Comparison of ENCODE assay signal across 1 cellular context in the genomic region with DNA sequence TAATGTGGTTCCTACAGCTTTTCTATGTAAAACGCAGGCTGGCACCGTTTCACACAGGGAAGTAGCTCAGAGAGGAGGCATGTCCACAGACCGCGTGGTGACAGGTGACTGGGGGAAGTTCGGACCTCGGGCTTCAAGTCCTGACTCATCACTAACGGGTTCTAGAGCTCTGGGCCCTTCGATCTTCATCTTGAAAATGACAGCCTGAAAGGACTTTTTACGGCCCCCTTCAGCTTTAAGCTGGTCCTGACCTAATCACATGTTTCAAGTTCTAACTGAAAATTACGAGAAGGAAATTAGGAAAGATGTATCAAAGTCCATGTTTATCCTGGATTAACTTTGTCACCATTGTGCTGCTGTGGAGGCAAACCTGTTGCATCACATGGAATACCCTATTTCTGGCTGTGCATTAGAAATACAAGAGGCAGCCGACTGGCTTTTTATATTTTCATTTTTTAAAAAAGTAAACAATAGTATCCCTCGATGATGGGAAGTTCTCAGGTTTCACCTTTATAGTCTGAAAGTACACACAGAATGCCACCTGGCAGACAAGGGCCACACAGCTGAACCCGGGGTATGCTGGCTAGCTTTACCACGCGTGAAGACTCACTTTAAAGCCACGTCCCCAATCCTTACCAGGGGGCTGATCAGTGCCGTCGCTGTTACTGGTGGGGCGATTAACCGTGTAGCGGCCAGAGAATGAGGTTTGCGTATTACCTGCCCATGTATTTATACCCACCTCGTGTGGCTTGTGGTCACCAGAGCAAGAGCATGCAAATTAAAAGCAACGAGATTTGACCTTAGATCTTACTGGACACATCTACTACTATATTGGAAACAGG.
TF ChIP-seq lines count a peak whose summit lies in the region.

No MANE protein-coding gene starts in this region.

TF ChIP-seq in HepG2, 621 proteins besides CTCF, POLR2A, EP300 and RAD21 (continued from another document and continues in another):
- peak; percentile 83 for TF ChIP-seq SALL1 (CRISPR knock-in tag; IDR thresholded peaks at IDR 0.05)
- TF ChIP-seq TBP (CRISPR knock-in tag; IDR thresholded peaks at IDR 0.05) = no peak
- peak; percentile 93 for TF ChIP-seq ZNF503 (CRISPR knock-in tag; IDR thresholded peaks at IDR 0.05)
- TF ChIP-seq ZNF432 (CRISPR knock-in tag; IDR thresholded peaks at IDR 0.05; ENCODE audit: borderline replicate concordance) = no peak
- TF ChIP-seq TFAP4 (IDR thresholded peaks at IDR 0.05; ENCODE audit: borderline replicate concordance, low read depth) = peak; percentile 85; the same call in 1 of the 2 replicates
- TF ChIP-seq ZNF232 (CRISPR knock-in tag; IDR thresholded peaks at IDR 0.05; ENCODE audit: borderline replicate concordance) = peak; percentile 60; the same call in 1 of the 2 replicates
- no peak for TF ChIP-seq ARNT (IDR thresholded peaks at IDR 0.05)
- 0 out of 2 replicates have a peak, but pooled peaks have one; percentile 75 for TF ChIP-seq LBX2 (CRISPR knock-in tag; IDR thresholded peaks at IDR 0.05; ENCODE audit: borderline replicate concordance)
- TF ChIP-seq U2AF1 (optimal IDR thresholded peaks at IDR 0.05; ENCODE audit: low read depth, low read length) = no peak
- TF ChIP-seq SIX1 (CRISPR knock-in tag; IDR thresholded peaks at IDR 0.05; ENCODE audit: borderline replicate concordance) = peak; percentile 88
- TF ChIP-seq ZNF33A (CRISPR knock-in tag; IDR thresholded peaks at IDR 0.05; ENCODE audit: borderline replicate concordance) = peak; percentile 43; the same call in 1 of the 2 replicates
- TF ChIP-seq ZNF292 (CRISPR knock-in tag; IDR thresholded peaks at IDR 0.05; ENCODE audit: borderline replicate concordance, low read depth) = no peak; the same call in 1 of the 2 replicates
- no peak for TF ChIP-seq MTERF4 (CRISPR knock-in tag; IDR thresholded peaks at IDR 0.05)
- peak; percentile 99 for TF ChIP-seq TGIF2 (CRISPR knock-in tag; IDR thresholded peaks at IDR 0.05)
- TF ChIP-seq HES4 (CRISPR knock-in tag; IDR thresholded peaks at IDR 0.05; ENCODE audit: borderline replicate concordance) = no peak
- TF ChIP-seq, protein P1, sequence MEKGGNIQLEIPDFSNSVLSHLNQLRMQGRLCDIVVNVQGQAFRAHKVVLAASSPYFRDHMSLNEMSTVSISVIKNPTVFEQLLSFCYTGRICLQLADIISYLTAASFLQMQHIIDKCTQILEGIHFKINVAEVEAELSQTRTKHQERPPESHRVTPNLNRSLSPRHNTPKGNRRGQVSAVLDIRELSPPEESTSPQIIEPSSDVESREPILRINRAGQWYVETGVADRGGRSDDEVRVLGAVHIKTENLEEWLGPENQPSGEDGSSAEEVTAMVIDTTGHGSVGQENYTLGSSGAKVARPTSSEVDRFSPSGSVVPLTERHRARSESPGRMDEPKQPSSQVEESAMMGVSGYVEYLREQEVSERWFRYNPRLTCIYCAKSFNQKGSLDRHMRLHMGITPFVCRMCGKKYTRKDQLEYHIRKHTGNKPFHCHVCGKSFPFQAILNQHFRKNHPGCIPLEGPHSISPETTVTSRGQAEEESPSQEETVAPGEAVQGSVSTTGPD (CRISPR knock-in tag; IDR thresholded peaks at IDR 0.05) = peak; percentile 11; the same call in 1 of the 2 replicates
- TF ChIP-seq ZNF331 (CRISPR knock-in tag; IDR thresholded peaks at IDR 0.05) = peak; percentile 85; the same call in 1 of the 2 replicates
- TF ChIP-seq HOXA3 (CRISPR knock-in tag; IDR thresholded peaks at IDR 0.05) = peak; percentile 68
- no peak for TF ChIP-seq ZNF180 (CRISPR knock-in tag; IDR thresholded peaks at IDR 0.05; ENCODE audit: borderline replicate concordance, low read depth)
- TF ChIP-seq MXD4 (CRISPR knock-in tag; IDR thresholded peaks at IDR 0.05) = peak; percentile 80
- TF ChIP-seq PTBP1 (IDR thresholded peaks at IDR 0.05; ENCODE audit: low read depth, low read length, poor library complexity, severe bottlenecking) = no peak
- TF ChIP-seq ZNF720 (CRISPR knock-in tag; IDR thresholded peaks at IDR 0.05) = no peak
- no peak for TF ChIP-seq ZNF512B (CRISPR knock-in tag; IDR thresholded peaks at IDR 0.05; ENCODE audit: borderline replicate concordance)
- no peak for TF ChIP-seq MZF1 (CRISPR knock-in tag; IDR thresholded peaks at IDR 0.05; ENCODE audit: borderline replicate concordance)
- TF ChIP-seq HMG20A (CRISPR knock-in tag; IDR thresholded peaks at IDR 0.05; ENCODE audit: borderline replicate concordance) = peak; percentile 95
- no peak for TF ChIP-seq ZSCAN30 (CRISPR knock-in tag; IDR thresholded peaks at IDR 0.05)
- peak; percentile 97 for TF ChIP-seq SMAD3 (CRISPR knock-in tag; IDR thresholded peaks at IDR 0.05)
- no peak for TF ChIP-seq THAP7 (CRISPR knock-in tag; IDR thresholded peaks at IDR 0.05)
- TF ChIP-seq ZNF10 (CRISPR knock-in tag; IDR thresholded peaks at IDR 0.05; ENCODE audit: borderline replicate concordance, low read depth) = no peak
- no peak for TF ChIP-seq ZNF782 (CRISPR knock-in tag; IDR thresholded peaks at IDR 0.05; ENCODE audit: borderline replicate concordance)
- TF ChIP-seq ZSCAN9 (CRISPR knock-in tag; IDR thresholded peaks at IDR 0.05; ENCODE audit: borderline replicate concordance) = peak; percentile 84
- TF ChIP-seq, protein P2, sequence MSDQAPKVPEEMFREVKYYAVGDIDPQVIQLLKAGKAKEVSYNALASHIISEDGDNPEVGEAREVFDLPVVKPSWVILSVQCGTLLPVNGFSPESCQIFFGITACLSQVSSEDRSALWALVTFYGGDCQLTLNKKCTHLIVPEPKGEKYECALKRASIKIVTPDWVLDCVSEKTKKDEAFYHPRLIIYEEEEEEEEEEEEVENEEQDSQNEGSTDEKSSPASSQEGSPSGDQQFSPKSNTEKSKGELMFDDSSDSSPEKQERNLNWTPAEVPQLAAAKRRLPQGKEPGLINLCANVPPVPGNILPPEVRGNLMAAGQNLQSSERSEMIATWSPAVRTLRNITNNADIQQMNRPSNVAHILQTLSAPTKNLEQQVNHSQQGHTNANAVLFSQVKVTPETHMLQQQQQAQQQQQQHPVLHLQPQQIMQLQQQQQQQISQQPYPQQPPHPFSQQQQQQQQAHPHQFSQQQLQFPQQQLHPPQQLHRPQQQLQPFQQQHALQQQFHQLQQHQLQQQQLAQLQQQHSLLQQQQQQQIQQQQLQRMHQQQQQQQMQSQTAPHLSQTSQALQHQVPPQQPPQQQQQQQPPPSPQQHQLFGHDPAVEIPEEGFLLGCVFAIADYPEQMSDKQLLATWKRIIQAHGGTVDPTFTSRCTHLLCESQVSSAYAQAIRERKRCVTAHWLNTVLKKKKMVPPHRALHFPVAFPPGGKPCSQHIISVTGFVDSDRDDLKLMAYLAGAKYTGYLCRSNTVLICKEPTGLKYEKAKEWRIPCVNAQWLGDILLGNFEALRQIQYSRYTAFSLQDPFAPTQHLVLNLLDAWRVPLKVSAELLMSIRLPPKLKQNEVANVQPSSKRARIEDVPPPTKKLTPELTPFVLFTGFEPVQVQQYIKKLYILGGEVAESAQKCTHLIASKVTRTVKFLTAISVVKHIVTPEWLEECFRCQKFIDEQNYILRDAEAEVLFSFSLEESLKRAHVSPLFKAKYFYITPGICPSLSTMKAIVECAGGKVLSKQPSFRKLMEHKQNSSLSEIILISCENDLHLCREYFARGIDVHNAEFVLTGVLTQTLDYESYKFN (CRISPR knock-in tag; conservative IDR thresholded peaks at IDR 0.05) = peak; percentile 87
- TF ChIP-seq ZNF615 (CRISPR knock-in tag; IDR thresholded peaks at IDR 0.05; ENCODE audit: borderline replicate concordance) = no peak
- TF ChIP-seq, protein P3, sequence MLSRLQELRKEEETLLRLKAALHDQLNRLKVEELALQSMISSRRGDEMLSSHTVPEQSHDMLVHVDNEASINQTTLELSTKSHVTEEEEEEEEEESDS (CRISPR knock-in tag; IDR thresholded peaks at IDR 0.05; ENCODE audit: borderline replicate concordance) = no peak
- no peak for TF ChIP-seq ZNF282 (IDR thresholded peaks at IDR 0.05; ENCODE audit: partially characterized antibody)
- TF ChIP-seq CBFB (CRISPR knock-in tag; IDR thresholded peaks at IDR 0.05) = 0 out of 2 replicates have a peak, but pooled peaks have one; percentile 48
- 0 out of 2 replicates have a peak, but pooled peaks have one; percentile 25 for TF ChIP-seq ZNF446 (CRISPR knock-in tag; IDR thresholded peaks at IDR 0.05)
- TF ChIP-seq ZNF138 (CRISPR knock-in tag; IDR thresholded peaks at IDR 0.05; ENCODE audit: low read depth) = no peak
- TF ChIP-seq, protein P4, sequence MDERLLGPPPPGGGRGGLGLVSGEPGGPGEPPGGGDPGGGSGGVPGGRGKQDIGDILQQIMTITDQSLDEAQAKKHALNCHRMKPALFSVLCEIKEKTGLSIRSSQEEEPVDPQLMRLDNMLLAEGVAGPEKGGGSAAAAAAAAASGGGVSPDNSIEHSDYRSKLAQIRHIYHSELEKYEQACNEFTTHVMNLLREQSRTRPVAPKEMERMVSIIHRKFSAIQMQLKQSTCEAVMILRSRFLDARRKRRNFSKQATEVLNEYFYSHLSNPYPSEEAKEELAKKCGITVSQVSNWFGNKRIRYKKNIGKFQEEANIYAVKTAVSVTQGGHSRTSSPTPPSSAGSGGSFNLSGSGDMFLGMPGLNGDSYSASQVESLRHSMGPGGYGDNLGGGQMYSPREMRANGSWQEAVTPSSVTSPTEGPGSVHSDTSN (CRISPR knock-in tag; IDR thresholded peaks at IDR 0.05) = peak; percentile 52; the same call in 1 of the 2 replicates
- no peak for TF ChIP-seq ZNF510 (CRISPR knock-in tag; IDR thresholded peaks at IDR 0.05; ENCODE audit: low read depth)
- TF ChIP-seq ZNF333 (CRISPR knock-in tag; IDR thresholded peaks at IDR 0.05; ENCODE audit: borderline replicate concordance) = no peak
- TF ChIP-seq ZNF101 (CRISPR knock-in tag; IDR thresholded peaks at IDR 0.05; ENCODE audit: borderline replicate concordance, low read depth) = peak; percentile 79; the same call in 1 of the 2 replicates
- TF ChIP-seq LCORL (IDR thresholded peaks at IDR 0.05) = peak; percentile 69; the same call in 1 of the 2 replicates
- peak; percentile 86 for TF ChIP-seq LCORL (CRISPR knock-in tag; IDR thresholded peaks at IDR 0.05)
